ENCODE assay signal across 8 cellular contexts in the genomic region with DNA sequence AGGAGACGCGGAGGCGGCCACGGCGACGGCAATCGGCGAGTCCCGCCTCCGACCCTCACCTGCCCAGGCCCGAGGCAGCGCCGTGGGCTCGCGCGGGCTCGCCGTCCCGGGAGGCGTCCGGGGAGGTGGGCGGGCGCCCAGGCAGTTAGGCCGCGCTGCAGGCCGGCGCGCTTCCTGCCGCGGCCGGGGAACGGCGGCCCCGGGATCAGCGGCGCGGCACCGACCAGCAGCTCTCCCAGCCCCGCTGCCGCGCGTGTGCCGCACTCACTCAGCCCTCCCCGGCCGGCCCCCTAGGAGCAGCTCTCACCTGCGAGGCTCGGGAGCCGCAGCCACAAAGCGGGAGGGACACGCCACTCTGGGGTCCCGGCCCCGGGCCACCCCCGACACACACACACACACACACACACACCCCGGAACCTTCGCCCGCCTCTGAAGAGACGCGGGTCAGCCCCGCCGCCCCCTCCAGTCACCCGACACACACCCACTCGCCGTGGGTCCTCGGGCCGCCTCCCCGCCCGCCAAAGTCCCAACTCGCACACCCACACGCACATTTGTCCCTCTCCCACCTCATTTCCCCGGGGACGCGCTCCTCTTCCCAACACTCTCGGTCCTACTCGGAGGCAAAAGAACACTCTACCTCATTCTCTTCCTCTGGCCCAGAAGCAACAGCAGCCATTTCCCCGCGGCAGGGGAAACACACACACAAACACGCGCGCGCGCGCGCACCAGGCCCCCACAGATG. TPM values are rescaled to one million over a fixed set of nuclear protein-coding genes. Genes with fewer than 3 reads are reported as not detected.
DNase-seq lines count a peak whose midpoint lies in the region; ATAC-seq and TF ChIP-seq lines count a peak whose summit lies in the region.

A gene (minus strand): TSS at position 702 of the 742 bp plus-strand sequence. CDS start 60 bp downstream, at position 642.

- DNase-seq in GM10266 (ENCODE audit: extremely low spot score), result peak; percentile 72
- peak; percentile 59 for DNase-seq in NCI-H2227 (lab: John Stamatoyannopoulos, UW; ENCODE audit: unreplicated experiment)
- peak; percentile 87 for DNase-seq in activated CD4-positive, alpha-beta T cell treated with anti-CD3 and anti-CD28 coated beads, Interleukin-2, amount 50 U/mL, for 1 hour
- peak; percentile 29 for DNase-seq in dedifferentiated amniotic fluid mesenchymal stem cell (ENCODE audit: extremely low spot score)
- DNase-seq in left lobe of liver (ENCODE audit: low spot score), result peak; percentile 82
- DNase-seq in stimulated activated CD4-positive, alpha-beta T cell treated with anti-CD3 and anti-CD28 coated beads, Interleukin-2, amount 100 ng/mL, for 48 hours, result peak; percentile 62 to 65
- no peak for DNase-seq in SHP77 treated with DMSO at 0.1 percent for 48 hours (lab: John Stamatoyannopoulos, UW)

- no peak for TF ChIP-seq CTCF in GM10266 (IDR thresholded peaks at IDR 0.05; ENCODE audit: control insufficient read depth, insufficient read depth, low read depth, missing control alignments)

- ATAC-seq in HG02642 (IDR thresholded peaks at IDR 0.05; ENCODE audit: poor library complexity, unreplicated experiment) (peak; percentile 31), left lobe of liver (peak; percentile 73)

RNA-seq across cellular contexts. Expression of the gene that starts here (rescaled TPM):
- 20.5 TPM for total RNA-seq in left lobe of liver
